ENCODE assay signal across 11 cellular contexts in genomic region chr15:89139613-89140499, GRCh38. TPM values are rescaled to one million over a fixed set of nuclear protein-coding genes. Genes with fewer than 3 reads are reported as not detected.
DNase-seq lines count a peak whose midpoint lies in the region; ATAC-seq, FAIRE-seq and TF ChIP-seq lines count a peak whose summit lies in the region.
"Had no signal": no experiment of that assay in that cellular context is flagged by ENCODE, and none has a peak within 500 bp of the region (broad histone marks: within the 10 kb centered on the region; RNA-seq: fewer than 3 reads in every experiment).

No MANE protein-coding gene starts in this region.

- H3K4me3 ChIP-seq in HEK293 (ENCODE audit: low read depth, low read length) (no peak overlapping the region), astrocyte of the cerebellum (ENCODE audit: low read depth, low read length) (no peak overlapping the region), skeletal muscle tissue (ENCODE audit: low read length in 3 of 3) (no peak overlapping the region), SJCRH30 (no peak overlapping the region)

- H3K27ac ChIP-seq in HEK293 (ENCODE audit: extremely low read depth, low read depth, low read length) (peak overlapping the region; percentile 53; the same call in 1 of the 2 replicates), skeletal muscle tissue (ENCODE audit: low read depth, low read length) (peak overlapping the region; percentile 48), SJCRH30 (no peak overlapping the region)

- peak; percentile 64 for TF ChIP-seq CTCF in HEK293 (tag by site-specific recombination; IDR thresholded peaks at IDR 0.05)
- TF ChIP-seq CTCF in astrocyte of the cerebellum (IDR thresholded peaks at IDR 0.05; ENCODE audit: low read depth, low read length, missing control alignments), result peak; percentile 34

- DNase-seq in astrocyte of the cerebellum (ENCODE audit: low read depth) (no peak), hippocampal formation (lab: John Stamatoyannopoulos, UW) (peak; percentile 31 to 65), H54 (ENCODE audit: insufficient read length, low spot score) (no peak), SJCRH30 (no peak)
- no peak for DNase-seq in activated CD4-positive, CD25-positive, alpha-beta regulatory T cell treated with anti-CD3 and anti-CD28 coated beads, Interleukin-2, amount 50 U/mL, for 72 hours
- DNase-seq: NCI-H1694 had no signal

- FAIRE-seq in H54 (lab: Jason Lieb, UNC), result no peak
- FAIRE-seq: colon had no signal

- no peaks in the 10 kb centered on the region for H3K27me3 ChIP-seq in skeletal muscle tissue (ENCODE audit: control insufficient read depth in 3 of 3, insufficient read depth in 3 of 3, low read length in 3 of 3)
- no peaks in the 10 kb centered on the region for H3K27me3 ChIP-seq in SJCRH30

- no peak for ATAC-seq in HG03565 (IDR thresholded peaks at IDR 0.05; ENCODE audit: unreplicated experiment)
- ATAC-seq: stimulated activated memory B cell treated with anti-CD40 and anti-IgM and Interleukin-4, amounts not matched to agents 10 μg/mL and 1 μg/mL and 100 μg/mL, for 72 hours had no signal

- no peaks in the 10 kb centered on the region for H3K36me3 ChIP-seq in HEK293 (ENCODE audit: control insufficient read depth in 2 of 2, insufficient read depth in 1 of 2, low read length in 2 of 2)
- H3K36me3 ChIP-seq in skeletal muscle tissue (ENCODE audit: control insufficient read depth in 3 of 3, insufficient read depth in 3 of 3, low read length in 3 of 3), result no peaks in the 10 kb centered on the region
- H3K36me3 ChIP-seq in SJCRH30, result 0 out of 2 replicates have a peak, but pooled peaks cover 2% of the 10 kb centered on the region

- TF ChIP-seq POLR2A in H54 (IDR thresholded peaks at IDR 0.05; ENCODE audit: low read depth, low read length), result no peak

- no peak overlapping the region for H3K9ac ChIP-seq in skeletal muscle tissue (ENCODE audit: low read depth in 1 of 3, low read length in 3 of 3)

- H3K9me3 ChIP-seq in HEK293 (ENCODE audit: control insufficient read depth, insufficient read depth, low read depth, low read length) (no peaks in the 10 kb centered on the region), skeletal muscle tissue (ENCODE audit: control insufficient read depth in 3 of 3, low read length in 3 of 3) (no peaks in the 10 kb centered on the region), SJCRH30 (replicated peaks) (no peaks in the 10 kb centered on the region)

- CTCF ChIA-PET in HEK293 (lab: Yijun Ruan, JAX), result interaction anchor here (0.5 to 5.3 kb wide), 14 partner anchors 10 to 918 kb away, joined by 3 to 33 read pairs (median 6); no protein-coding TSS in a partner anchor

- peaks cover 17% of the 10 kb centered on the region for H3K4me1 ChIP-seq in HEK293 (ENCODE audit: control insufficient read depth, insufficient read depth, low read length)
- peaks cover 48 to 65% (median 54%) of the 10 kb centered on the region in 3 donors for H3K4me1 ChIP-seq in skeletal muscle tissue (ENCODE audit: control insufficient read depth in 3 of 3, insufficient read depth in 3 of 3, low read length in 3 of 3)
- peaks cover 20% of the 10 kb centered on the region for H3K4me1 ChIP-seq in SJCRH30

- in situ Hi-C loops in astrocyte of the cerebellum (cut with HindIII; ENCODE audit: low sequenced_read_pairs), result no loop called here

- POLR2A ChIA-PET in HEK293 (lab: Yijun Ruan, JAX), result interaction anchor here (1.2 kb wide), 1 partner anchor 52 kb away, joined by 4 read pairs; the partner anchor contains the start of gene ABHD2

TF ChIP-seq in HEK293, 187 proteins besides CTCF, POLR2A, EP300 and RAD21 (continues in another document):
- TF ChIP-seq ZNF26 (tag by site-specific recombination; IDR thresholded peaks at IDR 0.05) (no peak), ZNF518A (tag by site-specific recombination; conservative IDR thresholded peaks at IDR 0.05; ENCODE audit: low read depth) (peak; percentile 40; the same call in 1 of the 2 replicates), ZNF707 (tag by site-specific recombination; IDR thresholded peaks at IDR 0.05) (no peak), ZNF843 (tag by site-specific recombination; IDR thresholded peaks at IDR 0.05) (no peak), PRDM10 (tag by site-specific recombination; IDR thresholded peaks at IDR 0.05) (peak; percentile 90)
- TF ChIP-seq, protein P1, sequence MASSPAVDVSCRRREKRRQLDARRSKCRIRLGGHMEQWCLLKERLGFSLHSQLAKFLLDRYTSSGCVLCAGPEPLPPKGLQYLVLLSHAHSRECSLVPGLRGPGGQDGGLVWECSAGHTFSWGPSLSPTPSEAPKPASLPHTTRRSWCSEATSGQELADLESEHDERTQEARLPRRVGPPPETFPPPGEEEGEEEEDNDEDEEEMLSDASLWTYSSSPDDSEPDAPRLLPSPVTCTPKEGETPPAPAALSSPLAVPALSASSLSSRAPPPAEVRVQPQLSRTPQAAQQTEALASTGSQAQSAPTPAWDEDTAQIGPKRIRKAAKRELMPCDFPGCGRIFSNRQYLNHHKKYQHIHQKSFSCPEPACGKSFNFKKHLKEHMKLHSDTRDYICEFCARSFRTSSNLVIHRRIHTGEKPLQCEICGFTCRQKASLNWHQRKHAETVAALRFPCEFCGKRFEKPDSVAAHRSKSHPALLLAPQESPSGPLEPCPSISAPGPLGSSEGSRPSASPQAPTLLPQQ (tag by site-specific recombination; IDR thresholded peaks at IDR 0.05), result peak; percentile 48; the same call in 1 of the 2 replicates

RNA-seq across cellular contexts. Expression of gene ABHD2, which starts 51.6 kb away (rescaled TPM):
- 23.0 TPM for total RNA-seq in skeletal muscle tissue
- 25.5 and 27.7 TPM in 2 replicates for total RNA-seq in SJCRH30 (2014; rRNA removed; shearing (Covaris generic))

Comparison
In these comparisons a context has a peak if more than half of its experiments do, and no peak if none do; other contexts are left out.
1. DNase-seq: peak in hippocampal formation (2 of 2); none in astrocyte of the cerebellum (single experiment), H54 (single experiment), activated CD4-positive, CD25-positive, alpha-beta regulatory T cell treated with anti-CD3 and anti-CD28 coated beads, Interleukin-2, amount 50 U/mL, for 72 hours (single experiment) and SJCRH30 (0 of 2).